8 cellular contexts compared by ENCODE assay signal in genomic region chr16:70430667-70431536, GRCh38. TPM values are rescaled to one million over a fixed set of nuclear protein-coding genes. Genes with fewer than 3 reads are reported as not detected.
A peak's percentile ranks its signal among the peaks of the same experiment; 100 is the strongest.
DNase-seq lines count a peak whose midpoint lies in the region; ATAC-seq and TF ChIP-seq lines count a peak whose summit lies in the region.

No MANE protein-coding gene starts in this region.

- ATAC-seq in GM19463 (IDR thresholded peaks at IDR 0.05; ENCODE audit: unreplicated experiment) (peak; percentile 36), HG03565 (IDR thresholded peaks at IDR 0.05; ENCODE audit: unreplicated experiment) (peak; percentile 41)

- H3K4me3 ChIP-seq in WERI-Rb-1 (ENCODE audit: low read depth, low read length), result no peak overlapping the region
- no peak overlapping the region for H3K4me3 ChIP-seq in ectodermal cell (ENCODE audit: insufficient read depth, low read depth, low read length)
- H3K4me3 ChIP-seq in parathyroid adenoma (ENCODE audit: low read depth, low read length), result no peak overlapping the region

- peak overlapping the region; percentile 37 for H3K4me2 ChIP-seq in parathyroid adenoma (ENCODE audit: low read length)

- H3K36me3 ChIP-seq in WERI-Rb-1 (peaks cover 38% of the 10 kb centered on the region), ectodermal cell (ENCODE audit: control insufficient read depth, insufficient read depth, low read length) (peaks cover 5% of the 10 kb centered on the region), parathyroid adenoma (ENCODE audit: control insufficient read depth, insufficient read depth, low read length) (no peaks in the 10 kb centered on the region)

- H3K4me1 ChIP-seq in ectodermal cell (ENCODE audit: control insufficient read depth, insufficient read depth, low read length) (peaks cover 41% of the 10 kb centered on the region), parathyroid adenoma (peaks cover 70% of the 10 kb centered on the region)

- H3K9ac ChIP-seq in parathyroid adenoma, result no peak overlapping the region

- peak overlapping the region; percentile 90 for H3K27ac ChIP-seq in WERI-Rb-1
- H3K27ac ChIP-seq in ectodermal cell (ENCODE audit: insufficient read depth, low read depth, low read length, poor library complexity, severe bottlenecking), result peak overlapping the region; percentile 48
- peak overlapping the region; percentile 74 for H3K27ac ChIP-seq in parathyroid adenoma

- WGBS in ectodermal cell, 2 experiments, result 42 to 44% methylated on average over 10 to 11 of the region's 11 CpGs

- no peak for TF ChIP-seq CTCF in WERI-Rb-1 (IDR thresholded peaks at IDR 0.05; ENCODE audit: low read depth, low read length)
- no peak for TF ChIP-seq CTCF in parathyroid adenoma (IDR thresholded peaks at IDR 0.05)

- DNase-seq in CD1c-positive myeloid dendritic cell (ENCODE audit: extremely low spot score) (peak; percentile 92), WERI-Rb-1 (no peak), NCI-H748 (lab: John Stamatoyannopoulos, UW; ENCODE audit: unreplicated experiment) (no peak), NCI-H128 (lab: John Stamatoyannopoulos, UW; ENCODE audit: unreplicated experiment) (no peak)

- H3K79me2 ChIP-seq in parathyroid adenoma, result peaks cover 19% of the 10 kb centered on the region

- no peaks in the 10 kb centered on the region for H3K27me3 ChIP-seq in WERI-Rb-1 (ENCODE audit: insufficient read depth, low read depth, severe bottlenecking)
- H3K27me3 ChIP-seq in ectodermal cell (ENCODE audit: control insufficient read depth, insufficient read depth, low read length, poor library complexity, severe bottlenecking), result no peaks in the 10 kb centered on the region
- H3K27me3 ChIP-seq in parathyroid adenoma (ENCODE audit: control insufficient read depth, insufficient read depth, low read length), result no peaks in the 10 kb centered on the region

- peak overlapping the region; percentile 44 for H2AFZ ChIP-seq in parathyroid adenoma

- H3K9me3 ChIP-seq in WERI-Rb-1 (ENCODE audit: severe bottlenecking), result no peaks in the 10 kb centered on the region
- no peaks in the 10 kb centered on the region for H3K9me3 ChIP-seq in ectodermal cell (ENCODE audit: control insufficient read depth, low read length)
- H3K9me3 ChIP-seq in parathyroid adenoma (ENCODE audit: control insufficient read depth, low read length), result no peaks in the 10 kb centered on the region

RNA-seq across cellular contexts. Expression of gene ST3GAL2, which starts 8.0 kb away (rescaled TPM):
- 25.5 TPM for polyA plus RNA-seq in ectodermal cell (2013, experiment 1 of 4)
- 25.9 TPM for polyA plus RNA-seq in ectodermal cell (2013, experiment 2 of 4)
- 19.5 TPM for polyA plus RNA-seq in ectodermal cell (2013, experiment 3 of 4)
- 20.4 TPM for polyA plus RNA-seq in ectodermal cell (2013, experiment 4 of 4)

RNA-seq across cellular contexts. Expression of gene FCSK, which starts 23.5 kb away (rescaled TPM):
- 8.4 TPM for polyA plus RNA-seq in ectodermal cell (2013, experiment 1 of 4)
- 7.1 TPM for polyA plus RNA-seq in ectodermal cell (2013, experiment 2 of 4)
- polyA plus RNA-seq in ectodermal cell (2013, experiment 3 of 4), result 5.4 TPM
- polyA plus RNA-seq in ectodermal cell (2013, experiment 4 of 4), result 8.5 TPM
